In the genomic region with DNA sequence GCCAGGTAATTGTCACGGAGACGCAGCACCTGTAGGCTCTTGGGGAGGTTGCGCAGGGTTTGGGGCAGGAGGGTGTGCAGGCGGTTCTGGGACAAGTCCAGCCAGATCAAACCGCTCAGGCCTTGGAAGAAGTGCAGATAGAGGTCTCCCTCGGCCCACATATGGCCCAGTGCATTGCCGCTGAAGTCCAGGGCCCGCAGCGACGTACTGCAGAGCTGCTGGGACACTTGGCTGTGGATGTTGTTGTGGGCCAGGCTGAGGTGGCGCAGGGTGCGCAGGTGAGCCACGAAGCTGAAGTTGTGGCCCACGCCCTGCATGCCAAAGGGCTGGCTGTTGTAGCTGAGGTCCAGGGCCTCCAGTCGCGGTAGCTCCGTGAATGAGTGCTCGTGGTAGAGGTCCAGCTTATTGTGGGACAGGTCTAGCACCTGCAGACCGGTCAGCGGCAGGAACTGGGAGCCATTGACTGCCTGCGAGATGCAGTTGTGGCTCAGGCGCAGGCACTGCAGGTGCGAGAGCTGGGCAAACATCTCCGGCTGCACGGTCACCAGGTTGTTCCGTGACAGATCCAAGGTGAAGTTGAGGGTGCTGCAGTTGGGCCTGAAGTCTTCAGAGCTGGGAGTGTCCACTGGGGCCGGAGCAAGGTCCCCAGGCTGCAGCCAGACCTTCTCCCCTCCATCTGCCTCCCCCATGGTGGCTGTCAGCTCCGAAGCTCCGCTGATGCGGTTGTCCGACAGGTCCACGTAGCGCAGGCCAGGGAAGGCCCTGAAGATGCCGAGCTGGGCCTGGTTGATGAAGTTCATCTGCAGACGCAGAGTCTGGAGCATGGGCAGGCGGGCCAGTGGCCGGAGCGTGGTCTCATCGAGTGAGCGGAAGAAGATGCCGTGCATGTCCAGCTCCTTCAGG, we compare ENCODE assay signal across 13 cellular contexts. TPM values are rescaled to one million over a fixed set of nuclear protein-coding genes. Genes with fewer than 3 reads are reported as not detected.
DNase-seq lines count a peak whose midpoint lies in the region; ATAC-seq and TF ChIP-seq lines count a peak whose summit lies in the region.
"Had no signal": no experiment of that assay in that cellular context is flagged by ENCODE, and none has a peak within 500 bp of the region (broad histone marks: within the 10 kb centered on the region; RNA-seq: fewer than 3 reads in every experiment).

No MANE protein-coding gene starts in this region.

- BruUV-seq in Caco-2 (replicated peaks; lab: Mats Ljungman, UMichigan): no TSS peak

- no peaks in the 10 kb centered on the region for H3K9me3 ChIP-seq in Caco-2

- H3K9me3 Mint-ChIP-seq in activated B cell treated with CpG ODN at 0.5 μM for 24 hours: no peaks in the 10 kb centered on the region
- no peaks in the 10 kb centered on the region for H3K9me3 Mint-ChIP-seq in naive B cell
- H3K9me3 Mint-ChIP-seq in Caco-2 (ENCODE audit: unreplicated experiment): no peaks in the 10 kb centered on the region
- H3K9me3 Mint-ChIP-seq: GM23338 had no signal

- peaks cover 9% of the 10 kb centered on the region for H3K4me1 ChIP-seq in Caco-2

- no peak for ATAC-seq in activated B cell treated with CpG ODN at 0.5 μM for 24 hours (ENCODE audit: low read depth)
- no peak for ATAC-seq in naive B cell (ENCODE audit: low read depth in 2 of 2)
- ATAC-seq: GM23338 had no signal

- no peaks in the 10 kb centered on the region for H3K27me3 ChIP-seq in Caco-2 (replicated peaks; ENCODE audit: control insufficient read depth, insufficient read depth, low read length)
- H3K27me3 ChIP-seq: dorsolateral prefrontal cortex had no signal

- intact Hi-C loops in activated B cell treated with CpG ODN at 0.5 μM for 24 hours (cut with micrococcal nuclease): loop anchor here (5.0 kb wide), 1 partner anchor 220 kb away; no protein-coding TSS in a partner anchor
- intact Hi-C loops in Caco-2 (cut with micrococcal nuclease; ENCODE audit: unreplicated experiment): no loop called here

- H3K36me3 ChIP-seq in Caco-2 (ENCODE audit: control insufficient read depth, insufficient read depth, low read length): no peaks in the 10 kb centered on the region

- no peak overlapping the region for H3K4me3 ChIP-seq in Caco-2 (ENCODE audit: low read depth, low read length)
- H3K4me3 ChIP-seq: dorsolateral prefrontal cortex, GM23338, PC-9 had no signal

- peak overlapping the region; percentile 97 for H3K27ac Mint-ChIP-seq in activated B cell treated with CpG ODN at 0.5 μM for 24 hours
- H3K27ac Mint-ChIP-seq in naive B cell: peak overlapping the region in 4 of 6 donors; percentile 44 to 97 (median 70)
- no peak overlapping the region for H3K27ac Mint-ChIP-seq in Caco-2 (ENCODE audit: unreplicated experiment)
- H3K27ac Mint-ChIP-seq: GM23338 had no signal

- CTCF ChIA-PET in activated B cell treated with CpG ODN at 0.5 μM for 24 hours (lab: Charles Lee) (interaction anchor here (3.1 to 6.4 kb wide), 5 partner anchors 9 to 116 kb away, joined by 10 to 58 read pairs (median 48); a partner anchor contains a TSS), Caco-2 (lab: Charles Lee) (interaction anchor here (0.5 to 3.7 kb wide), 5 partner anchors 9 to 266 kb away, joined by 3 to 22 read pairs (median 4); no protein-coding TSS in a partner anchor)

- H3K4me3 Mint-ChIP-seq in activated B cell treated with CpG ODN at 0.5 μM for 24 hours (peak overlapping the region; percentile 11), naive B cell (peak overlapping the region in 7 of 8 donors; percentile 25 to 89 (median 54)), Caco-2 (ENCODE audit: unreplicated experiment) (no peak overlapping the region)
- H3K4me3 Mint-ChIP-seq: GM23338 had no signal

- DNase-seq in G401 (ENCODE audit: low spot score) (peak; percentile 60), activated B cell treated with CpG ODN at 0.5 μM for 24 hours (no peak), naive B cell (no peak), Caco-2 (no peak), NOMO-1 treated with DMSO at 0.1 percent for 48 hours (lab: John Stamatoyannopoulos, UW; ENCODE audit: unreplicated experiment) (no peak), HuH-7.5 (ENCODE audit: low spot score) (no peak)
- DNase-seq: foreskin fibroblast, GF-D8, NCI-H1092, NCI-H345, PC-9 had no signal

- no peak for TF ChIP-seq CTCF in activated B cell treated with CpG ODN at 0.5 μM for 24 hours (IDR thresholded peaks at IDR 0.05)
- no peak for TF ChIP-seq CTCF in Caco-2 (IDR thresholded peaks at IDR 0.05; ENCODE audit: insufficient read depth in 1 of 2, low read depth in 1 of 2, low read length in 1 of 2, severe bottlenecking in 1 of 2, unreplicated experiment in 1 of 2)

- H3K4me1 Mint-ChIP-seq in activated B cell treated with CpG ODN at 0.5 μM for 24 hours (peaks cover 95% of the 10 kb centered on the region), naive B cell (peaks cover 67 to 78% (median 75%) of the 10 kb centered on the region in 3 donors), Caco-2 (ENCODE audit: low read depth, unreplicated experiment) (peaks cover 6% of the 10 kb centered on the region)

- POLR2A ChIA-PET in activated B cell treated with CpG ODN at 0.5 μM for 24 hours (lab: Charles Lee): interaction anchor here (0.5 to 5.9 kb wide), 4 partner anchors 9 to 74 kb away, joined by 3 to 147 read pairs (median 27); a partner anchor contains a TSS
- POLR2A ChIA-PET in Caco-2 (lab: Charles Lee): no interaction called here

- in situ Hi-C loops in G401 (cut with HindIII; ENCODE audit: low sequenced_read_pairs): no loop called here

- H3K27me3 Mint-ChIP-seq in activated B cell treated with CpG ODN at 0.5 μM for 24 hours (no peaks in the 10 kb centered on the region), naive B cell (no peaks in the 10 kb centered on the region), Caco-2 (ENCODE audit: insufficient read depth, unreplicated experiment) (no peaks in the 10 kb centered on the region)

- H3K36me3 Mint-ChIP-seq in activated B cell treated with CpG ODN at 0.5 μM for 24 hours (ENCODE audit: low read depth) (peaks cover 45% of the 10 kb centered on the region), naive B cell (no peaks in the 10 kb centered on the region), Caco-2 (ENCODE audit: insufficient read depth, unreplicated experiment) (no peaks in the 10 kb centered on the region)

RNA-seq across cellular contexts. Expression of a gene that starts 2.9 kb away (rescaled TPM):
- total RNA-seq in G401 (2014; rRNA removed; shearing (Covaris generic)): 0.07 TPM in 1 of 2 replicates, not detected in the other
- total RNA-seq in activated B cell treated with CpG ODN at 0.5 μM for 24 hours (10.4 and 11.4 TPM in 2 replicates), Caco-2 (2022) (not detected in 2 replicates)
- 1 to 10 TPM in 5 of 6 donors, not detected in 1; 1.6 to 4.4 (median 3.8) TPM for polyA plus RNA-seq in naive B cell (ENCODE audit: low read depth in 6 of 6)
- total RNA-seq: GM23338 had no signal
- polyA plus RNA-seq: GM23338 had no signal

RNA-seq across cellular contexts. Expression of a gene that starts 16.4 kb away (rescaled TPM):
- total RNA-seq in G401 (2014; rRNA removed; shearing (Covaris generic)): 237 and 258 TPM in 2 replicates
- total RNA-seq in activated B cell treated with CpG ODN at 0.5 μM for 24 hours (74.1 and 76.7 TPM in 2 replicates), Caco-2 (2022) (29.9 and 30.5 TPM in 2 replicates)
- 10 to 100 TPM; 48.5 to 90.8 (median 75.4) TPM for polyA plus RNA-seq in naive B cell (ENCODE audit: low read depth in 6 of 6)

RNA-seq across cellular contexts. Expression of a gene that starts 23.0 kb away (rescaled TPM):
- 0.43 and 1.4 TPM in 2 replicates for total RNA-seq in G401 (2014; rRNA removed; shearing (Covaris generic))
- total RNA-seq in activated B cell treated with CpG ODN at 0.5 μM for 24 hours (44.4 and 44.6 TPM in 2 replicates), Caco-2 (2022) (6.7 and 8.3 TPM in 2 replicates)
- polyA plus RNA-seq in naive B cell (ENCODE audit: low read depth in 6 of 6): 10 to 100 TPM; 16.8 to 38.5 (median 21.4) TPM

RNA-seq across cellular contexts. Expression of a gene that starts 24.6 kb away (rescaled TPM):
- 66.7 and 73.0 TPM in 2 replicates for total RNA-seq in G401 (2014; rRNA removed; shearing (Covaris generic))
- total RNA-seq in activated B cell treated with CpG ODN at 0.5 μM for 24 hours (25.9 and 27.6 TPM in 2 replicates), Caco-2 (2022) (53.1 and 60.0 TPM in 2 replicates)
- polyA plus RNA-seq in naive B cell (ENCODE audit: low read depth in 6 of 6): 10 to 100 TPM; 10.3 to 25.6 (median 18.7) TPM

RNA-seq across cellular contexts. Expression of a gene that starts 55.9 kb away (rescaled TPM):
- total RNA-seq in G401 (2014; rRNA removed; shearing (Covaris generic)): 89.2 and 115 TPM in 2 replicates
- total RNA-seq in activated B cell treated with CpG ODN at 0.5 μM for 24 hours (84.1 and 86.4 TPM in 2 replicates), Caco-2 (2022) (67.1 and 68.7 TPM in 2 replicates)
- polyA plus RNA-seq in naive B cell (ENCODE audit: low read depth in 6 of 6): 10 to 100 TPM; 24.0 to 71.6 (median 58.9) TPM

Comparison
In these comparisons a context has a peak if more than half of its experiments do, and no peak if none do; other contexts are left out.
1. RNA of a gene that starts 2.9 kb away (total RNA-seq): 10.4 to 11.4 TPM in activated B cell treated with CpG ODN at 0.5 μM for 24 hours; 0.07 TPM in G401 and not detected in Caco-2; every median in the first group is over 10 times any median in the second.